ENCODE assay signal across 28 cellular contexts in genomic region chr6:149158076-149158475, GRCh38.
"Had no signal": no experiment of that assay in that cellular context is flagged by ENCODE, and none has a peak within 500 bp of the region (broad histone marks: within the 10 kb centered on the region; RNA-seq: fewer than 3 reads in every experiment).

No MANE protein-coding gene starts in this region.

- H3K79me2 ChIP-seq: parathyroid adenoma had no signal

- H3K9me3 ChIP-seq: ovary, psoas muscle, right lobe of liver, sigmoid colon, stomach, thoracic aorta, thyroid gland, tibial nerve, upper lobe of left lung, vagina had no signal

- H3K4me3 ChIP-seq: ovary, psoas muscle, right lobe of liver, sigmoid colon, stomach, thoracic aorta, thyroid gland, tibial nerve, upper lobe of left lung, vagina had no signal

- H3K9me3 Mint-ChIP-seq: natural killer cell treated with Interleukin-12 subunit alpha and Interleukin-12 subunit beta and Interleukin-15 and Interleukin-18, amount 100 ng/mL, for 72 hours had no signal

- H3K36me3 ChIP-seq: ovary, right lobe of liver, sigmoid colon, stomach, thoracic aorta, thyroid gland, tibial nerve, upper lobe of left lung, vagina had no signal

- H3K27ac Mint-ChIP-seq: natural killer cell treated with Interleukin-12 subunit alpha and Interleukin-12 subunit beta and Interleukin-15 and Interleukin-18, amount 100 ng/mL, for 72 hours; nephron progenitor cell; progenitor cell of endocrine pancreas; stimulated activated effector memory CD8-positive, alpha-beta T cell treated with anti-CD3 and anti-CD28 coated beads, Interleukin-12 subunit alpha, Interleukin-12 subunit beta, amount 100 ng/mL, for 72 hours; stimulated activated naive B cell treated with anti-CD40 and anti-IgM and Interleukin-4, amounts not matched to agents 10 μg/mL and 1 μg/mL and 100 μg/mL, for 72 hours; stimulated activated naive CD8-positive, alpha-beta T cell treated with anti-CD3 and anti-CD28 coated beads, Interleukin-15, Interleukin-2, amounts not matched to agents 100 ng/mL and 50 ng/mL, for 24 hours had no signal

- ATAC-seq: natural killer cell treated with Interleukin-12 subunit alpha and Interleukin-12 subunit beta and Interleukin-15 and Interleukin-18, amount 100 ng/mL, for 72 hours; psoas muscle; right cardiac atrium; right lobe of liver; stimulated activated effector memory CD8-positive, alpha-beta T cell treated with anti-CD3 and anti-CD28 coated beads, Interleukin-12 subunit alpha, Interleukin-12 subunit beta, amount 100 ng/mL, for 72 hours; stimulated activated naive B cell treated with anti-CD40 and anti-IgM and Interleukin-4, amounts not matched to agents 10 μg/mL and 1 μg/mL and 100 μg/mL, for 72 hours had no signal

- DNase-seq: nephron progenitor cell; occipital lobe; ovary; posterior cingulate gyrus; psoas muscle; right cardiac atrium; right lobe of liver; sigmoid colon; small intestine; stimulated activated CD4-positive, alpha-beta T cell treated with anti-CD3 and anti-CD28 coated beads, Interleukin-15, amount 100 ng/mL, for 24 hours; stimulated activated CD4-positive, alpha-beta T cell treated with anti-CD3 and anti-CD28 coated beads, Interleukin-2, amount 100 ng/mL, for 24 hours; stimulated activated CD4-positive, alpha-beta T cell treated with anti-CD3 and anti-CD28 coated beads, Interleukin-2, amount 100 ng/mL, for 48 hours; stimulated activated CD4-positive, alpha-beta T cell treated with anti-CD3 and anti-CD28 coated beads, Interleukin-4, amount 100 ng/mL, for 24 hours; stimulated activated naive B cell treated with anti-CD40 and anti-IgM and Interleukin-4, amounts not matched to agents 10 μg/mL and 1 μg/mL and 100 μg/mL, for 72 hours; stimulated activated naive CD4-positive, alpha-beta T cell treated with Interleukin-2 at 50 U/mL for 16 hours; stomach; thyroid gland; upper lobe of left lung had no signal

- H3K4me1 ChIP-seq: parathyroid adenoma, psoas muscle, right lobe of liver, sigmoid colon, stomach, thyroid gland, upper lobe of left lung, vagina had no signal

- H3K36me3 Mint-ChIP-seq: stimulated activated naive B cell treated with anti-CD40 and anti-IgM and Interleukin-4, amounts not matched to agents 10 μg/mL and 1 μg/mL and 100 μg/mL, for 72 hours had no signal

- H3K4me1 Mint-ChIP-seq: neural crest cell had no signal

- H3K27me3 Mint-ChIP-seq: natural killer cell treated with Interleukin-12 subunit alpha and Interleukin-12 subunit beta and Interleukin-15 and Interleukin-18, amount 100 ng/mL, for 72 hours; stimulated activated naive CD8-positive, alpha-beta T cell treated with anti-CD3 and anti-CD28 coated beads, Interleukin-15, Interleukin-2, amounts not matched to agents 100 ng/mL and 50 ng/mL, for 24 hours had no signal

- H2AFZ ChIP-seq: parathyroid adenoma had no signal

- H3K4me3 Mint-ChIP-seq: natural killer cell treated with Interleukin-12 subunit alpha and Interleukin-12 subunit beta and Interleukin-15 and Interleukin-18, amount 100 ng/mL, for 72 hours; nephron progenitor cell; neural crest cell; stimulated activated effector memory CD8-positive, alpha-beta T cell treated with anti-CD3 and anti-CD28 coated beads, Interleukin-12 subunit alpha, Interleukin-12 subunit beta, amount 100 ng/mL, for 72 hours; stimulated activated naive B cell treated with anti-CD40 and anti-IgM and Interleukin-4, amounts not matched to agents 10 μg/mL and 1 μg/mL and 100 μg/mL, for 72 hours; stimulated activated naive CD8-positive, alpha-beta T cell treated with anti-CD3 and anti-CD28 coated beads, Interleukin-15, Interleukin-2, amounts not matched to agents 100 ng/mL and 50 ng/mL, for 24 hours had no signal

- H3K27me3 ChIP-seq: ovary, right lobe of liver, sigmoid colon, stomach, thyroid gland, tibial nerve, upper lobe of left lung, vagina had no signal

- FAIRE-seq: small intestine, urothelium cell line had no signal

- H3K9ac ChIP-seq: parathyroid adenoma had no signal

- H3K27ac ChIP-seq: ovary, parathyroid adenoma, psoas muscle, right lobe of liver, sigmoid colon, stomach, thoracic aorta, thyroid gland, tibial nerve, upper lobe of left lung, vagina had no signal
